In genomic region chr4:183383606-183384005, GRCh38 we compare ENCODE assay signal across 24 cellular contexts.
"Had no signal": no experiment of that assay in that cellular context is flagged by ENCODE, and none has a peak within 500 bp of the region (broad histone marks: within the 10 kb centered on the region; RNA-seq: fewer than 3 reads in every experiment).

No MANE protein-coding gene starts in this region.

- ATAC-seq: HepG2, K562 had no signal

- DNase-seq: Kasumi-1, MM.1S, NCI-H1092 treated with DMSO at 0.1 percent for 48 hours, NCI-H1436, NCI-H187, NCI-H2029, NCI-H2081 treated with DMSO at 0.1 percent for 48 hours, NCI-H2171, NCI-H226, NCI-H446, NCI-H510A, NCI-H524 treated with DMSO at 0.1 percent for 48 hours, NCI-H69, NCI-H774, Right ventricle myocardium superior, RPMI8226, SIG-M5 had no signal

- H3K4me1 ChIP-seq: SJSA1 had no signal

- H3K4me3 Mint-ChIP-seq: IgD-negative memory B cell had no signal

- H3K36me3 ChIP-seq: SJSA1 had no signal

- H3K27me3 ChIP-seq: SJSA1 had no signal

- H3K27ac Mint-ChIP-seq: IgD-negative memory B cell had no signal

- H3K4me3 ChIP-seq: K562, SJSA1, SK-N-MC had no signal

- H3K27ac ChIP-seq: KMS-11, SJSA1, SK-N-MC had no signal

- H3K4me1 Mint-ChIP-seq: IgD-negative memory B cell had no signal

- H3K9ac ChIP-seq: KMS-11 had no signal

- FAIRE-seq: HepG2, K562, RCC 7860 had no signal
